ENCODE assay signal across 37 cellular contexts in the genomic region with DNA sequence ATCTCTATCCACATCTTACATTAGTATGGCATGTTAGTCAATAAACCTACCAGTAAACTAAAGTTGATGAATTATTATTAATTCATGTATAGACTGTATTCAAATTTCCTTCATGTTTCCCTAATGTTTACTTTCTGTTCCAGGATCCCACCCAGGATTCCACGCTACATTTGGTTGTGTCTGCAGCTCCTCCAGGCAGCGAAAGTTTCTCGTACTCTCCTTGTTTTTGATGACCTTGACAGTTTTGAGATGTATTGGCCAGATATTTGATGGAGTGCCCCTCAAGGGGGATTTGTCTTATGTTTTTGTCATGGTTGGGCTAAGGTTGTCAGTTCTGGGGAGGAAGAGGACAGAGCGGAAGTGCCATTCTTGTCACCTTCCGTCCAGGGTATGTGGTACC.
"Had no signal": no experiment of that assay in that cellular context is flagged by ENCODE, and none has a peak within 500 bp of the region (broad histone marks: within the 10 kb centered on the region; RNA-seq: fewer than 3 reads in every experiment).

No MANE protein-coding gene starts in this region.

- H3K4me3 ChIP-seq: adrenal gland, body of pancreas, breast epithelium had no signal

- H3K4me1 ChIP-seq: adrenal gland, body of pancreas, breast epithelium had no signal

- FAIRE-seq: astrocyte, TTC549 had no signal

- H3K4me3 Mint-ChIP-seq: activated B cell treated with CpG ODN at 0.5 μM for 24 hours; activated CD4-positive, alpha-beta memory T cell treated with anti-CD3 and anti-CD28 coated beads for 36 hours; activated CD4-positive, alpha-beta T cell treated with anti-CD3 and anti-CD28 coated beads, Interleukin-2, amount 10 ng/mL, durations not matched to agents 24 days and 14 days; activated CD8-positive, alpha-beta T cell treated with anti-CD3 and anti-CD28 coated beads for 36 hours; activated naive CD4-positive, alpha-beta T cell treated with anti-CD3 and anti-CD28 coated beads for 36 hours; activated naive CD8-positive, alpha-beta T cell treated with anti-CD3 and anti-CD28 coated beads for 36 hours; activated T-cell treated with anti-CD3 and anti-CD28 coated beads, Interleukin-2, amount 50 U/mL, for 4 hours; activated T-cell treated with anti-CD3 and anti-CD28 coated beads, Interleukin-2, amount 50 U/mL, for 72 hours; activated T-helper 1 cell treated with anti-CD3 and anti-CD28 coated beads, Interleukin-12 subunit alpha, Interleukin-12 subunit beta, Interleukin-2, Interleukin-4 antibody, amounts not matched to agents 30 ng/mL and 10 ng/mL and 1 ng/mL, durations not matched to agents 14 hours and 24 hours and 36 hours; activated T-helper 17 cell treated with anti-CD3 and anti-CD28 coated beads, Interleukin-2, amount 50 U/mL, for 72 hours; T-helper 1 cell treated with Interleukin-12 subunit alpha and Interleukin-12 subunit beta and Interleukin-4 antibody, amounts not matched to agents 30 μg/mL and 1 μg/mL, for 36 hours; T-helper 2 cell treated with Interferon-gamma antibody and Interleukin-4, amounts not matched to agents 5 μg/mL and 100 μg/mL, for 36 hours had no signal

- H3K27ac Mint-ChIP-seq: activated B cell treated with CpG ODN at 0.5 μM for 24 hours; activated CD4-positive, alpha-beta memory T cell treated with anti-CD3 and anti-CD28 coated beads for 36 hours; activated CD4-positive, alpha-beta T cell treated with anti-CD3 and anti-CD28 coated beads, Interleukin-2, amount 10 ng/mL, durations not matched to agents 24 days and 14 days; activated CD8-positive, alpha-beta T cell treated with anti-CD3 and anti-CD28 coated beads for 36 hours; activated naive CD4-positive, alpha-beta T cell treated with anti-CD3 and anti-CD28 coated beads for 36 hours; activated naive CD4-positive, alpha-beta T cell treated with anti-CD3 and anti-CD28 coated beads, Interleukin-2, amount 50 U/mL, for 72 hours; activated naive CD8-positive, alpha-beta T cell treated with anti-CD3 and anti-CD28 coated beads for 36 hours; activated T-cell treated with anti-CD3 and anti-CD28 coated beads, Interleukin-2, amount 50 U/mL, for 72 hours; activated T-helper 1 cell treated with anti-CD3 and anti-CD28 coated beads, Interleukin-12 subunit alpha, Interleukin-12 subunit beta, Interleukin-2, Interleukin-4 antibody, amounts not matched to agents 30 ng/mL and 10 ng/mL and 1 ng/mL, durations not matched to agents 14 hours and 24 hours and 36 hours; activated T-helper 17 cell treated with anti-CD3 and anti-CD28 coated beads, Interleukin-2, amount 50 U/mL, for 72 hours; T-helper 1 cell treated with Interleukin-12 subunit alpha and Interleukin-12 subunit beta and Interleukin-4 antibody, amounts not matched to agents 30 μg/mL and 1 μg/mL, for 36 hours; T-helper 2 cell treated with Interferon-gamma antibody and Interleukin-4, amounts not matched to agents 5 μg/mL and 100 μg/mL, for 36 hours had no signal

- H3K27me3 ChIP-seq: adrenal gland, body of pancreas, brain microvascular endothelial cell, breast epithelium had no signal

- H3K36me3 Mint-ChIP-seq: activated CD4-positive, alpha-beta memory T cell treated with anti-CD3 and anti-CD28 coated beads for 36 hours; activated naive CD4-positive, alpha-beta T cell treated with anti-CD3 and anti-CD28 coated beads, Interleukin-2, amount 50 U/mL, for 72 hours; activated naive CD8-positive, alpha-beta T cell treated with anti-CD3 and anti-CD28 coated beads for 36 hours had no signal

- H3K9me3 ChIP-seq: adrenal gland, body of pancreas, breast epithelium had no signal

- H3K4me1 Mint-ChIP-seq: activated B cell treated with CpG ODN at 0.5 μM for 24 hours; activated CD4-positive, alpha-beta T cell treated with anti-CD3 and anti-CD28 coated beads, Interleukin-2, amount 10 ng/mL, durations not matched to agents 24 days and 14 days; activated naive CD8-positive, alpha-beta T cell treated with anti-CD3 and anti-CD28 coated beads for 36 hours; activated T-helper 17 cell treated with anti-CD3 and anti-CD28 coated beads, Interleukin-2, amount 50 U/mL, for 72 hours had no signal

- DNase-seq: activated B cell treated with CpG ODN at 0.5 μM for 24 hours; activated CD4-positive, alpha-beta memory T cell treated with anti-CD3 and anti-CD28 coated beads for 36 hours; activated CD4-positive, alpha-beta T cell treated with anti-CD3 and anti-CD28 coated beads for 4 hours; activated CD4-positive, alpha-beta T cell treated with anti-CD3 and anti-CD28 coated beads, Interleukin-2, amount 10 ng/mL, durations not matched to agents 24 days and 14 days; activated CD4-positive, alpha-beta T cell treated with anti-CD3 and anti-CD28 coated beads, Interleukin-2, amount 50 U/mL, for 1 hour; activated CD4-positive, alpha-beta T cell treated with anti-CD3 and anti-CD28 coated beads, Interleukin-2, amount 50 U/mL, for 4 hours; activated CD4-positive, CD25-positive, alpha-beta regulatory T cell treated with anti-CD3 and anti-CD28 coated beads, Interleukin-2, amount 50 U/mL, for 72 hours; activated CD8-positive, alpha-beta memory T cell treated with anti-CD3 and anti-CD28 coated beads, Interleukin-2, amount 50 U/mL, for 4 hours; activated CD8-positive, alpha-beta T cell treated with anti-CD3 and anti-CD28 coated beads for 36 hours; activated effector memory CD4-positive, alpha-beta T cell treated with anti-CD3 and anti-CD28 coated beads, Interleukin-2, amount 50 U/mL, for 16 hours; activated gamma-delta T cell treated with Interleukin-2 at 50 U/mL for 16 hours; activated naive CD4-positive, alpha-beta T cell; activated naive CD4-positive, alpha-beta T cell treated with anti-CD3 and anti-CD28 coated beads for 36 hours; activated naive CD4-positive, alpha-beta T cell treated with anti-CD3 and anti-CD28 coated beads, Interleukin-2, amount 50 U/mL, for 16 hours; activated naive CD8-positive, alpha-beta T cell treated with anti-CD3 and anti-CD28 coated beads for 36 hours; activated T-cell treated with anti-CD3 and anti-CD28 coated beads for 4 hours; activated T-cell treated with anti-CD3 and anti-CD28 coated beads, Interleukin-2, amount 50 U/mL, for 1 hour; activated T-cell treated with anti-CD3 and anti-CD28 coated beads, Interleukin-2, amount 50 U/mL, for 4 hours; activated T-cell treated with anti-CD3 and anti-CD28 coated beads, Interleukin-2, amount 50 U/mL, for 72 hours; adrenal gland; amniotic stem cell; aorta; body of pancreas; brain microvascular endothelial cell; central memory CD4-positive, alpha-beta T cell; T-helper 1 cell; T-helper 2 cell; T-helper 9 cell had no signal

- H3K27ac ChIP-seq: adrenal gland, body of pancreas, brain microvascular endothelial cell, breast epithelium, VCaP had no signal

- H3K36me3 ChIP-seq: adrenal gland, brain microvascular endothelial cell, breast epithelium had no signal

- H3K27me3 Mint-ChIP-seq: activated B cell treated with CpG ODN at 0.5 μM for 24 hours; activated CD4-positive, alpha-beta memory T cell treated with anti-CD3 and anti-CD28 coated beads for 36 hours; activated CD4-positive, alpha-beta T cell treated with anti-CD3 and anti-CD28 coated beads, Interleukin-2, amount 10 ng/mL, durations not matched to agents 24 days and 14 days; activated CD8-positive, alpha-beta T cell treated with anti-CD3 and anti-CD28 coated beads for 36 hours; activated naive CD8-positive, alpha-beta T cell treated with anti-CD3 and anti-CD28 coated beads for 36 hours; activated T-helper 17 cell treated with anti-CD3 and anti-CD28 coated beads, Interleukin-2, amount 50 U/mL, for 72 hours had no signal

- ATAC-seq: activated CD8-positive, alpha-beta T cell treated with anti-CD3 and anti-CD28 coated beads for 36 hours; activated naive CD4-positive, alpha-beta T cell treated with anti-CD3 and anti-CD28 coated beads, Interleukin-2, amount 50 U/mL, for 72 hours; activated T-cell treated with anti-CD3 and anti-CD28 coated beads, Interleukin-2, amount 50 U/mL, for 4 hours; activated T-cell treated with anti-CD3 and anti-CD28 coated beads, Interleukin-2, amount 50 U/mL, for 72 hours; activated T-helper 17 cell treated with anti-CD3 and anti-CD28 coated beads, Interleukin-2, amount 50 U/mL, for 72 hours; body of pancreas had no signal

- H3K9me3 Mint-ChIP-seq: activated CD4-positive, alpha-beta memory T cell treated with anti-CD3 and anti-CD28 coated beads for 36 hours; activated CD4-positive, alpha-beta T cell treated with anti-CD3 and anti-CD28 coated beads, Interleukin-2, amount 10 ng/mL, durations not matched to agents 24 days and 14 days; activated CD8-positive, alpha-beta T cell treated with anti-CD3 and anti-CD28 coated beads for 36 hours; activated T-cell treated with anti-CD3 and anti-CD28 coated beads, Interleukin-2, amount 50 U/mL, for 72 hours; activated T-helper 1 cell treated with anti-CD3 and anti-CD28 coated beads, Interleukin-12 subunit alpha, Interleukin-12 subunit beta, Interleukin-2, Interleukin-4 antibody, amounts not matched to agents 30 ng/mL and 10 ng/mL and 1 ng/mL, durations not matched to agents 14 hours and 24 hours and 36 hours; T-helper 1 cell treated with Interleukin-12 subunit alpha and Interleukin-12 subunit beta and Interleukin-4 antibody, amounts not matched to agents 30 μg/mL and 1 μg/mL, for 36 hours; T-helper 2 cell treated with Interferon-gamma antibody and Interleukin-4, amounts not matched to agents 5 μg/mL and 100 μg/mL, for 36 hours had no signal
